Comparison of ENCODE assay signal across 8 cellular contexts in the genomic region with DNA sequence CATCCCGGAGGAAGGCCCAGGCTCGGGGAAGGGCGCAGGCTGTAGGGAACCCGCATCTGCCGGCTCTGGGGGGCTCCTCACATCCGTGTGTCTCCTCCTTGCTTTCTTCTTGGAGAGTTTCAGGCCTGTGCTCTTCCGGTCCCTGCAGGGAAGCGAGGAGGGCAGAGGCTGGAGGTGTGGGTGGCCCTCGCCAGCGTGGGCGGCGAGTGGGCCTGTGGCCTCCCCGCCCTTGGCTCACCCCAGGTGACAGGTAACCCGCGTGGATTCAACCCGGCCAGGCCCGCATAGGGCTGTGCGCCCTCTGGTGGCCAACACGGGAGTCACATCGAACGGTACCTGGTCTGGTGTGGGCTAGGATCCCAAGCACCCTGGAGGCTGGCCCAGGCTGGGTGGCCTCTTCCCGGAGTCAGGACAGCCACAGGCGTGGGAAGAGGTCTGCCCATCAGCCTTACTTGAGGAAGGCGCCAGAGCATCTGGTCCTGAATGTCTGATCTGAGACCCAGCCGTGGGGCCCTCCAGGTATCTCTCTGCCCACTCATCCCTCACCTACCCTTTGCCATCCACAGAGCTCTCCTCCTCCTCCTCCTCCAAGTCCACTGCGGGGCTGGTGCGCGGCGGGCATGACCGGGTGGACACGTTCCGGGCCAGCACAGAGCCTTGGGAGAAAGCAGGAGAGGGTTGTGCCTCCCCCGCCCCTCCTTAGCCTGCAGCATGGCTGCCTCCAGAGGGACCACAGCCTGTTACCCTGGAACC. TPM values are rescaled to one million over a fixed set of nuclear protein-coding genes. Genes with fewer than 3 reads are reported as not detected.
DNase-seq lines count a peak whose midpoint lies in the region; ATAC-seq and TF ChIP-seq lines count a peak whose summit lies in the region.

No MANE protein-coding gene starts in this region.

- DNase-seq in DND-41 = peak; percentile 66
- DNase-seq in T-cell = peak; percentile 52 to 86 (median 74)
- DNase-seq in activated naive CD8-positive, alpha-beta T cell treated with anti-CD3 and anti-CD28 coated beads for 36 hours = peak; percentile 73
- DNase-seq in right atrium auricular region (ENCODE audit: low spot score) = no peak
- DNase-seq in stimulated activated CD4-positive, alpha-beta T cell treated with anti-CD3 and anti-CD28 coated beads, Interleukin-12 subunit alpha, Interleukin-12 subunit beta, amount 100 ng/mL, for 24 hours (ENCODE audit: low read depth in 2 of 2) = peak; percentile 47 to 69

- H3K4me1 ChIP-seq in DND-41 (ENCODE audit: insufficient read depth, low read length) (no peaks in the 10 kb centered on the region), right atrium auricular region (peaks cover 0 to 6% of the 10 kb centered on the region in 2 donors)

- H3K27me3 Mint-ChIP-seq in T-cell = no peaks in the 10 kb centered on the region
- H3K27me3 Mint-ChIP-seq in activated naive CD8-positive, alpha-beta T cell treated with anti-CD3 and anti-CD28 coated beads for 36 hours = no peaks in the 10 kb centered on the region

- POLR2A ChIA-PET in T-cell (lab: Charles Lee) = no interaction called here

- CTCF ChIA-PET in T-cell (lab: Charles Lee) = interaction anchor here in 1 of 2 donors (1.0 kb wide), 1 partner anchor 52 kb away, joined by 3 read pairs; no protein-coding TSS in a partner anchor

- no peak overlapping the region for H3K4me2 ChIP-seq in DND-41 (ENCODE audit: insufficient read depth, low read length)

- H3K27me3 ChIP-seq in DND-41 (ENCODE audit: insufficient read depth, low read length, poor library complexity) (no peaks in the 10 kb centered on the region), right atrium auricular region (no peaks in the 10 kb centered on the region)

- TF ChIP-seq CTCF in DND-41 (IDR thresholded peaks at IDR 0.05; ENCODE audit: borderline replicate concordance, extremely low read depth, low read length, poor library complexity, severe bottlenecking) = peak; percentile 95
- peak; percentile 78 to 91 for TF ChIP-seq CTCF in right atrium auricular region (IDR thresholded peaks at IDR 0.05)

- no peak overlapping the region for H3K9ac ChIP-seq in DND-41 (ENCODE audit: low read depth, low read length)

- no peaks in the 10 kb centered on the region for H3K36me3 Mint-ChIP-seq in T-cell
- H3K36me3 Mint-ChIP-seq in activated naive CD8-positive, alpha-beta T cell treated with anti-CD3 and anti-CD28 coated beads for 36 hours = no peaks in the 10 kb centered on the region

- ATAC-seq in DND-41 (ENCODE audit: insufficient read depth, low read depth) (peak; percentile 91), HG03159 (IDR thresholded peaks at IDR 0.05; ENCODE audit: unreplicated experiment) (peak; percentile 68), T-cell (replicated peaks in 1 of 4) (peak; percentile 88 to 97 (median 93)), GM18520 (IDR thresholded peaks at IDR 0.05; ENCODE audit: unreplicated experiment) (no peak), GM21723 (IDR thresholded peaks at IDR 0.05; ENCODE audit: unreplicated experiment) (no peak)

- H3K9me3 Mint-ChIP-seq in T-cell = no peaks in the 10 kb centered on the region
- no peaks in the 10 kb centered on the region for H3K9me3 Mint-ChIP-seq in activated naive CD8-positive, alpha-beta T cell treated with anti-CD3 and anti-CD28 coated beads for 36 hours

- no peaks in the 10 kb centered on the region for H3K9me3 ChIP-seq in DND-41 (ENCODE audit: insufficient read depth, low read length, severe bottlenecking)
- no peaks in the 10 kb centered on the region for H3K9me3 ChIP-seq in right atrium auricular region

- H3K27ac Mint-ChIP-seq in T-cell = peak overlapping the region in 1 of 2 donors; percentile 52
- no peak overlapping the region for H3K27ac Mint-ChIP-seq in activated naive CD8-positive, alpha-beta T cell treated with anti-CD3 and anti-CD28 coated beads for 36 hours

- no peaks in the 10 kb centered on the region for H3K79me2 ChIP-seq in DND-41 (ENCODE audit: insufficient read depth, low read length)

- H3K36me3 ChIP-seq in DND-41 (ENCODE audit: insufficient read depth, low read length) = no peaks in the 10 kb centered on the region
- peaks cover 34% of the 10 kb centered on the region for H3K36me3 ChIP-seq in right atrium auricular region

- no peak overlapping the region for H3K4me3 ChIP-seq in DND-41 (ENCODE audit: low read depth in 1 of 2, low read length in 2 of 2)
- no peak overlapping the region for H3K4me3 ChIP-seq in right atrium auricular region

- H3K27ac ChIP-seq in DND-41 (ENCODE audit: low read length) (no peak overlapping the region), right atrium auricular region (no peak overlapping the region)

- H4K20me1 ChIP-seq in DND-41 (ENCODE audit: insufficient read depth, low read length) = no peaks in the 10 kb centered on the region; the same call in 1 of the 2 replicates

- no peak overlapping the region; the same call in 1 of the 2 replicates for H2AFZ ChIP-seq in DND-41 (ENCODE audit: low read depth, low read length)

- H3K4me1 Mint-ChIP-seq in T-cell = peaks cover 4 to 7% (median 6%) of the 10 kb centered on the region in 3 donors
- peaks cover 2% of the 10 kb centered on the region for H3K4me1 Mint-ChIP-seq in activated naive CD8-positive, alpha-beta T cell treated with anti-CD3 and anti-CD28 coated beads for 36 hours

- H3K4me3 Mint-ChIP-seq in T-cell = no peak overlapping the region
- no peak overlapping the region for H3K4me3 Mint-ChIP-seq in activated naive CD8-positive, alpha-beta T cell treated with anti-CD3 and anti-CD28 coated beads for 36 hours

RNA-seq across cellular contexts. Expression of a gene that starts 9.6 kb away (rescaled TPM):
- total RNA-seq in T-cell (100 to 1,000 TPM; 215 to 580 (median 446) TPM), right atrium auricular region (1 to 10 TPM; 4.4 to 7.4 TPM)
- total RNA-seq in activated naive CD8-positive, alpha-beta T cell treated with anti-CD3 and anti-CD28 coated beads for 36 hours = 10 to 100 TPM; 64.7 to 67.8 TPM

RNA-seq across cellular contexts. Expression of a gene that starts 15.9 kb away (rescaled TPM):
- total RNA-seq in T-cell (10 to 100 TPM in 1 of 5 donors, 1 to 10 TPM in 4; 7.1 to 18.2 (median 8.4) TPM), right atrium auricular region (1 to 10 TPM; 7.0 to 7.9 TPM)
- total RNA-seq in activated naive CD8-positive, alpha-beta T cell treated with anti-CD3 and anti-CD28 coated beads for 36 hours = 1 to 10 TPM; 2.2 to 2.3 TPM

RNA-seq across cellular contexts. Expression of a gene that starts 51.0 kb away (rescaled TPM):
- total RNA-seq in T-cell (1 to 10 TPM; 2.1 to 9.2 (median 6.2) TPM), right atrium auricular region (under 1 TPM in 1 of 2 donors, not detected in 1; 0.47 TPM)
- total RNA-seq in activated naive CD8-positive, alpha-beta T cell treated with anti-CD3 and anti-CD28 coated beads for 36 hours = under 1 TPM; 0.39 to 0.44 TPM

RNA-seq across cellular contexts. Expression of a gene that starts 55.8 kb away (rescaled TPM):
- total RNA-seq in T-cell = under 1 TPM in 1 of 5 donors, not detected in 4; 0.16 TPM
- total RNA-seq in activated naive CD8-positive, alpha-beta T cell treated with anti-CD3 and anti-CD28 coated beads for 36 hours = not detected
- not detected for total RNA-seq in right atrium auricular region

Comparison
In these comparisons a context has a peak if more than half of its experiments do, and no peak if none do; other contexts are left out.
1. ATAC-seq: peak in DND-41 (single experiment), HG03159 (single experiment) and T-cell (4 of 4); none in GM18520 (single experiment) and GM21723 (single experiment).
2. RNA of a gene that starts 9.6 kb away (total RNA-seq): 215 to 580 TPM in T-cell and 64.7 to 67.8 TPM in activated naive CD8-positive, alpha-beta T cell treated with anti-CD3 and anti-CD28 coated beads for 36 hours; 4.4 to 7.4 TPM in right atrium auricular region; every median in the first group is over 4 times any median in the second.